6 cellular contexts compared by ENCODE assay signal in the genomic region with DNA sequence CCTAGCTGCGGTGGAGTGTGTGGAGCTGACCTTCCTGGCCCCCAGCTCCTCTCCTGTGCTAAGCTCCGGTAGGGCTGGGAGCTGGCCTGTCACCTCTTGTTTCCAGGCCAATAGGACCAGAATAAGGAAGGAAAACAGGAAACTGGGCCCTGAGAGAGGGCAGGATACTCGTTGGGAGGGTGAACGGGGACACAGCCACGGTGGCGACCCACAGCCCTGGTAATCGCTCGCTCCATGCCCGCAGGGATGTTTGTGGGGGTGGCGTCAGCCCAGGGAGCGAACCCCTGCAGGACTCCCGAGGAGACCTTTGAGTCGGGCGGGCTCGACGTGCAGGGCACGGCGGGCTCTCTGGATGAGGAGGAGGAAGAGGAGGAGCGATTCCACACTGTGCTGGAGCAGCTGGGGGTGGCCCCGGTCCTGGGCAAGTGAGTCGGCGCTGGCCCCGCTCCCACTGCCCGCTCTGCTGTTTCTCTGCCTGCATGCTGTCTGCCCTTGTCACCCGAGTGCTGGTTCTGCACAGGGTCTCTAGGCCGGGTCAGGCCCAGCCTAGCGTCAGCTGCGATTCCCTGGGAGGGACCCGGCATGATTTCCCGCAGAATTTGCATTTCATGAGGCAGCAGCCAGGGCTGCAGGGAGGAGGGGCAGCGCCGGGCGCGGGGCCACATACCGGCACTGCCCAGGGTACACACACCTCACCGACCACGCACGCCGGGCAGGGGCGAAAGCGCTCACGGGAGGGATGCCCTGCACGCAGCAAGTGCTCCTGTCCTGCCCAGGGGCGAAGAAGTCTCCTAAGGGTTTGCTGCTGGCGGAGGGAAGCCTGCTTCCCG. TPM values are rescaled to one million over a fixed set of nuclear protein-coding genes. Genes with fewer than 3 reads are reported as not detected.
DNase-seq lines count a peak whose midpoint lies in the region; ATAC-seq and TF ChIP-seq lines count a peak whose summit lies in the region.

No MANE protein-coding gene starts in this region.

- H3K4me3 Mint-ChIP-seq in osteocyte (ENCODE audit: unreplicated experiment) = peak overlapping the region; percentile 58

- no peaks in the 10 kb centered on the region for H3K27me3 Mint-ChIP-seq in osteocyte (ENCODE audit: unreplicated experiment)

- H3K27ac ChIP-seq in colonic mucosa = peak overlapping the region; percentile 93

- H3K36me3 ChIP-seq in colonic mucosa = peaks cover 5% of the 10 kb centered on the region

- peak overlapping the region; percentile 55 to 90 for H3K9ac ChIP-seq in colonic mucosa (ENCODE audit: low read depth in 2 of 2, low read length in 2 of 2)

- H3K4me1 Mint-ChIP-seq in osteocyte (ENCODE audit: unreplicated experiment) = peaks cover 56% of the 10 kb centered on the region

- no peaks in the 10 kb centered on the region for H3K9me3 Mint-ChIP-seq in osteocyte (ENCODE audit: unreplicated experiment)

- DNase-seq in HFF-Myc (ENCODE audit: extremely low read depth, low read depth) (no peak), colonic mucosa (peak; percentile 58), osteocyte (ENCODE audit: extremely low spot score, unreplicated experiment) (no peak), COLO829 (ENCODE audit: low spot score) (no peak)
- DNase-seq in activated CD4-positive, alpha-beta T cell treated with anti-CD3 and anti-CD28 coated beads, Interleukin-2, amount 50 U/mL, for 48 hours = no peak

- H3K4me1 ChIP-seq in colonic mucosa = peaks cover 40% of the 10 kb centered on the region

- peaks cover 18% of the 10 kb centered on the region for H3K27me3 ChIP-seq in colonic mucosa

- H3K4me3 ChIP-seq in HFF-Myc (replicated peaks; ENCODE audit: low read depth, low read length) = peak overlapping the region; percentile 19
- peak overlapping the region; percentile 8 for H3K4me3 ChIP-seq in colonic mucosa

- peaks cover 7% of the 10 kb centered on the region for H3K36me3 Mint-ChIP-seq in osteocyte (ENCODE audit: unreplicated experiment)

- ATAC-seq in GM18909 (IDR thresholded peaks at IDR 0.05; ENCODE audit: poor library complexity, unreplicated experiment) = no peak

- intact Hi-C loops in colonic mucosa (cut with DNase I) = no loop called here

- peak overlapping the region; percentile 54 for H3K27ac Mint-ChIP-seq in osteocyte (ENCODE audit: unreplicated experiment)

- H3K9me3 ChIP-seq in colonic mucosa = no peaks in the 10 kb centered on the region

- TF ChIP-seq CTCF in HFF-Myc (IDR thresholded peaks at IDR 0.05; ENCODE audit: low read depth, low read length, missing control alignments) (no peak), colonic mucosa (IDR thresholded peaks at IDR 0.05) (no peak), osteocyte (IDR thresholded peaks at IDR 0.05) (no peak)

RNA-seq across cellular contexts. Expression of gene CRACR2B, which starts 1.6 kb away (rescaled TPM):
- total RNA-seq in colonic mucosa (100 to 1,000 TPM in 1 of 2 donors, 10 to 100 TPM in 1; 97.3 to 108 TPM), osteocyte (3.9 and 4.2 TPM in 2 replicates)

RNA-seq across cellular contexts. Expression of gene CD151, which starts 3.4 kb away (rescaled TPM):
- total RNA-seq in colonic mucosa (100 to 1,000 TPM; 371 to 396 TPM), osteocyte (377 and 379 TPM in 2 replicates)

RNA-seq across cellular contexts. Expression of gene PNPLA2, which starts 10.6 kb away (rescaled TPM):
- total RNA-seq in colonic mucosa (100 to 1,000 TPM; 139 to 155 TPM), osteocyte (83.8 and 96.4 TPM in 2 replicates)

RNA-seq across cellular contexts. Expression of gene POLR2L, which starts 13.0 kb away (rescaled TPM):
- total RNA-seq in colonic mucosa (100 to 1,000 TPM in 1 of 2 donors, 10 to 100 TPM in 1; 77.4 to 181 TPM), osteocyte (170 and 193 TPM in 2 replicates)

RNA-seq across cellular contexts. Expression of gene TSPAN4, which starts 13.3 kb away (rescaled TPM):
- 10 to 100 TPM; 12.1 to 12.7 TPM for total RNA-seq in colonic mucosa
- total RNA-seq in osteocyte = 163 and 175 TPM in 2 replicates

Comparison
In these comparisons a context has a peak if more than half of its experiments do, and no peak if none do; other contexts are left out.
1. RNA of gene CRACR2B, which starts 1.6 kb away (total RNA-seq): 97.3 to 108 TPM in colonic mucosa; 3.9 to 4.2 TPM in osteocyte; every median in the first group is over 10 times any median in the second.